ENCODE assay signal across 1 cellular context in the genomic region with DNA sequence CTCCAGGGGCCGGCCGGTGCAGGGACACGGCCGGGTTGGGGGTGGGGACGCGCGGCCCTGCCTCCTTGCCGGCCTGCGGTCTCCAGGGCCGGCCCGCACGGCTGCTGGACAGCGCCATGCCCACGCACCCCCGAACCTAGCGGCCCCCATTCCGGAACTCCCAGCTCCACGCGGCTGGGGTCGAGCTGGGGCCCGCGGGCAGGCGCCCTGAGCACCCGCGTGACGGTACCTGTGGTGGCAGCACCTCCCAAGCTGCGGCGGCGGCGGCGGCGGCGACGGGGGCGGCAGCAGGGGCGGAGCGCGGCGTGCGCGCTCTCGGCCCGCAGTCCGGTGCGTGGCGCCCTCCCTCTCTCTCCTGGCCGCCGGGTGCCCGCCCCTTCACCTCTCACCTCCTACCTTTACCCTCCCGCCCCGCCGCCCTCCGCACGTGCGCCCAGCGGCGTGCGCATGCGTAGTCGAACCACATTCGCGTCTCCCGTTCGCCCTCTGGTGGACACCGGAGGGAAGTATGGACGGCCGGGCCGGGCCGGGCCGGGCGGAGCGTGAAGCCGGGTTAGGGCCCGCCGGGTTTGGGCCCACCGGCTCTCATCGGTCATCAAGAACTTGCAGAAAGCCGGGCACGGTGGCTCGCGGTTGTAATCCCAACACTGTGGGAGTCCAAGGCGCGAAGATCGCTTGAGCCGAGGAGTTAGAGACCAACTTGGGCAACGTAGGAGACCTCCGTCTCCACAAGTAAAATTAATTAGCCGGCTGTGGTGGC.
TF ChIP-seq lines count a peak whose summit lies in the region.

A gene (minus strand): TSS at position 372 of the 760 bp plus-strand sequence. CDS start 32,948 bp downstream, outside the sequence.

TF ChIP-seq in HepG2, 621 proteins besides CTCF, POLR2A, EP300 and RAD21 (continued from another document and continues in another):
- TF ChIP-seq, protein P1, sequence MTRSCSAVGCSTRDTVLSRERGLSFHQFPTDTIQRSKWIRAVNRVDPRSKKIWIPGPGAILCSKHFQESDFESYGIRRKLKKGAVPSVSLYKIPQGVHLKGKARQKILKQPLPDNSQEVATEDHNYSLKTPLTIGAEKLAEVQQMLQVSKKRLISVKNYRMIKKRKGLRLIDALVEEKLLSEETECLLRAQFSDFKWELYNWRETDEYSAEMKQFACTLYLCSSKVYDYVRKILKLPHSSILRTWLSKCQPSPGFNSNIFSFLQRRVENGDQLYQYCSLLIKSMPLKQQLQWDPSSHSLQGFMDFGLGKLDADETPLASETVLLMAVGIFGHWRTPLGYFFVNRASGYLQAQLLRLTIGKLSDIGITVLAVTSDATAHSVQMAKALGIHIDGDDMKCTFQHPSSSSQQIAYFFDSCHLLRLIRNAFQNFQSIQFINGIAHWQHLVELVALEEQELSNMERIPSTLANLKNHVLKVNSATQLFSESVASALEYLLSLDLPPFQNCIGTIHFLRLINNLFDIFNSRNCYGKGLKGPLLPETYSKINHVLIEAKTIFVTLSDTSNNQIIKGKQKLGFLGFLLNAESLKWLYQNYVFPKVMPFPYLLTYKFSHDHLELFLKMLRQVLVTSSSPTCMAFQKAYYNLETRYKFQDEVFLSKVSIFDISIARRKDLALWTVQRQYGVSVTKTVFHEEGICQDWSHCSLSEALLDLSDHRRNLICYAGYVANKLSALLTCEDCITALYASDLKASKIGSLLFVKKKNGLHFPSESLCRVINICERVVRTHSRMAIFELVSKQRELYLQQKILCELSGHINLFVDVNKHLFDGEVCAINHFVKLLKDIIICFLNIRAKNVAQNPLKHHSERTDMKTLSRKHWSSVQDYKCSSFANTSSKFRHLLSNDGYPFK (CRISPR knock-in tag; IDR thresholded peaks at IDR 0.05; ENCODE audit: borderline replicate concordance): 0 out of 2 replicates have a peak, but pooled peaks have one; percentile 51
- TF ChIP-seq, protein P2, sequence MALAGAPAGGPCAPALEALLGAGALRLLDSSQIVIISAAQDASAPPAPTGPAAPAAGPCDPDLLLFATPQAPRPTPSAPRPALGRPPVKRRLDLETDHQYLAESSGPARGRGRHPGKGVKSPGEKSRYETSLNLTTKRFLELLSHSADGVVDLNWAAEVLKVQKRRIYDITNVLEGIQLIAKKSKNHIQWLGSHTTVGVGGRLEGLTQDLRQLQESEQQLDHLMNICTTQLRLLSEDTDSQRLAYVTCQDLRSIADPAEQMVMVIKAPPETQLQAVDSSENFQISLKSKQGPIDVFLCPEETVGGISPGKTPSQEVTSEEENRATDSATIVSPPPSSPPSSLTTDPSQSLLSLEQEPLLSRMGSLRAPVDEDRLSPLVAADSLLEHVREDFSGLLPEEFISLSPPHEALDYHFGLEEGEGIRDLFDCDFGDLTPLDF (CRISPR knock-in tag; IDR thresholded peaks at IDR 0.05): peak; percentile 34
- TF ChIP-seq ELF3 (CRISPR knock-in tag; IDR thresholded peaks at IDR 0.05) (peak; percentile 59; the same call in 1 of the 2 replicates), ZNF343 (CRISPR knock-in tag; IDR thresholded peaks at IDR 0.05) (no peak), ZNF484 (CRISPR knock-in tag; IDR thresholded peaks at IDR 0.05; ENCODE audit: borderline replicate concordance, low read depth) (no peak), KDM2A (CRISPR knock-in tag; IDR thresholded peaks at IDR 0.05; ENCODE audit: borderline replicate concordance, low read depth) (peak; percentile 93), ZNF496 (CRISPR knock-in tag; IDR thresholded peaks at IDR 0.05; ENCODE audit: insufficient replicate concordance) (no peak), JUN (CRISPR knock-in tag; IDR thresholded peaks at IDR 0.05) (peak; percentile 61; the same call in 1 of the 2 replicates), BHLHE40 (IDR thresholded peaks at IDR 0.05; ENCODE audit: low read length) (peak; percentile 100), ZNF547 (CRISPR knock-in tag; IDR thresholded peaks at IDR 0.05) (peak; percentile 63; the same call in 1 of the 2 replicates), AGO1 (IDR thresholded peaks at IDR 0.05; ENCODE audit: low read depth, low read length, poor library complexity, severe bottlenecking) (no peak), SOX5 (CRISPR knock-in tag; IDR thresholded peaks at IDR 0.05; ENCODE audit: borderline replicate concordance) (peak; percentile 85), ZNF850 (CRISPR knock-in tag; conservative IDR thresholded peaks at IDR 0.05) (no peak), KDM5A (IDR thresholded peaks at IDR 0.05; ENCODE audit: borderline replicate concordance, low read length) (no peak), ZNF713 (CRISPR knock-in tag; IDR thresholded peaks at IDR 0.05) (no peak), ZNF761 (CRISPR knock-in tag; conservative IDR thresholded peaks at IDR 0.05) (no peak), ZBTB7B (CRISPR knock-in tag; IDR thresholded peaks at IDR 0.05) (no peak), ZNF891 (CRISPR knock-in tag; IDR thresholded peaks at IDR 0.05) (peak; percentile 54; the same call in 1 of the 2 replicates), NFE2 (CRISPR knock-in tag; IDR thresholded peaks at IDR 0.05) (no peak), SRY (CRISPR knock-in tag; IDR thresholded peaks at IDR 0.05) (0 out of 2 replicates have a peak, but pooled peaks have one; percentile 34), SRSF1 (optimal IDR thresholded peaks at IDR 0.05; ENCODE audit: low read depth, low read length) (no peak), ZNF282 (IDR thresholded peaks at IDR 0.05; ENCODE audit: partially characterized antibody) (no peak), ZNF20 (CRISPR knock-in tag; IDR thresholded peaks at IDR 0.05) (no peak), ZNF780A (CRISPR knock-in tag; IDR thresholded peaks at IDR 0.05) (no peak), TP53 (CRISPR knock-in tag; conservative IDR thresholded peaks at IDR 0.05) (no peak), TBP (CRISPR knock-in tag; IDR thresholded peaks at IDR 0.05) (no peak), RFX5 (IDR thresholded peaks at IDR 0.05; ENCODE audit: low read depth, low read length) (no peak), JARID2 (CRISPR knock-in tag; IDR thresholded peaks at IDR 0.05; ENCODE audit: insufficient replicate concordance) (peak; percentile 79), ZNF225 (CRISPR knock-in tag; IDR thresholded peaks at IDR 0.05) (no peak), CREM (IDR thresholded peaks at IDR 0.05) (no peak), CREM (CRISPR knock-in tag; IDR thresholded peaks at IDR 0.05) (no peak), HMGA1 (CRISPR knock-in tag; conservative IDR thresholded peaks at IDR 0.05) (no peak), HNRNPLL (IDR thresholded peaks at IDR 0.05; ENCODE audit: low read depth, low read length, poor library complexity, severe bottlenecking) (peak; percentile 73)
- TF ChIP-seq, protein P3, sequence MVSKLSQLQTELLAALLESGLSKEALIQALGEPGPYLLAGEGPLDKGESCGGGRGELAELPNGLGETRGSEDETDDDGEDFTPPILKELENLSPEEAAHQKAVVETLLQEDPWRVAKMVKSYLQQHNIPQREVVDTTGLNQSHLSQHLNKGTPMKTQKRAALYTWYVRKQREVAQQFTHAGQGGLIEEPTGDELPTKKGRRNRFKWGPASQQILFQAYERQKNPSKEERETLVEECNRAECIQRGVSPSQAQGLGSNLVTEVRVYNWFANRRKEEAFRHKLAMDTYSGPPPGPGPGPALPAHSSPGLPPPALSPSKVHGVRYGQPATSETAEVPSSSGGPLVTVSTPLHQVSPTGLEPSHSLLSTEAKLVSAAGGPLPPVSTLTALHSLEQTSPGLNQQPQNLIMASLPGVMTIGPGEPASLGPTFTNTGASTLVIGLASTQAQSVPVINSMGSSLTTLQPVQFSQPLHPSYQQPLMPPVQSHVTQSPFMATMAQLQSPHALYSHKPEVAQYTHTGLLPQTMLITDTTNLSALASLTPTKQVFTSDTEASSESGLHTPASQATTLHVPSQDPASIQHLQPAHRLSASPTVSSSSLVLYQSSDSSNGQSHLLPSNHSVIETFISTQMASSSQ (IDR thresholded peaks at IDR 0.05; ENCODE audit: low read depth): no peak
- TF ChIP-seq, protein P3 (CRISPR knock-in tag; IDR thresholded peaks at IDR 0.05; ENCODE audit: borderline replicate concordance): peak; percentile 61; the same call in 1 of the 2 replicates
- TF ChIP-seq, protein P4, sequence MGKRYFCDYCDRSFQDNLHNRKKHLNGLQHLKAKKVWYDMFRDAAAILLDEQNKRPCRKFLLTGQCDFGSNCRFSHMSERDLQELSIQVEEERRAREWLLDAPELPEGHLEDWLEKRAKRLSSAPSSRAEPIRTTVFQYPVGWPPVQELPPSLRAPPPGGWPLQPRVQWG (CRISPR knock-in tag; IDR thresholded peaks at IDR 0.05; ENCODE audit: borderline replicate concordance, low read depth): no peak; the same call in 1 of the 2 replicates
- TF ChIP-seq, protein P5, sequence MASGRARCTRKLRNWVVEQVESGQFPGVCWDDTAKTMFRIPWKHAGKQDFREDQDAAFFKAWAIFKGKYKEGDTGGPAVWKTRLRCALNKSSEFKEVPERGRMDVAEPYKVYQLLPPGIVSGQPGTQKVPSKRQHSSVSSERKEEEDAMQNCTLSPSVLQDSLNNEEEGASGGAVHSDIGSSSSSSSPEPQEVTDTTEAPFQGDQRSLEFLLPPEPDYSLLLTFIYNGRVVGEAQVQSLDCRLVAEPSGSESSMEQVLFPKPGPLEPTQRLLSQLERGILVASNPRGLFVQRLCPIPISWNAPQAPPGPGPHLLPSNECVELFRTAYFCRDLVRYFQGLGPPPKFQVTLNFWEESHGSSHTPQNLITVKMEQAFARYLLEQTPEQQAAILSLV (CRISPR knock-in tag; IDR thresholded peaks at IDR 0.05; ENCODE audit: borderline replicate concordance): peak; percentile 60; the same call in 1 of the 2 replicates
- TF ChIP-seq, protein P6, sequence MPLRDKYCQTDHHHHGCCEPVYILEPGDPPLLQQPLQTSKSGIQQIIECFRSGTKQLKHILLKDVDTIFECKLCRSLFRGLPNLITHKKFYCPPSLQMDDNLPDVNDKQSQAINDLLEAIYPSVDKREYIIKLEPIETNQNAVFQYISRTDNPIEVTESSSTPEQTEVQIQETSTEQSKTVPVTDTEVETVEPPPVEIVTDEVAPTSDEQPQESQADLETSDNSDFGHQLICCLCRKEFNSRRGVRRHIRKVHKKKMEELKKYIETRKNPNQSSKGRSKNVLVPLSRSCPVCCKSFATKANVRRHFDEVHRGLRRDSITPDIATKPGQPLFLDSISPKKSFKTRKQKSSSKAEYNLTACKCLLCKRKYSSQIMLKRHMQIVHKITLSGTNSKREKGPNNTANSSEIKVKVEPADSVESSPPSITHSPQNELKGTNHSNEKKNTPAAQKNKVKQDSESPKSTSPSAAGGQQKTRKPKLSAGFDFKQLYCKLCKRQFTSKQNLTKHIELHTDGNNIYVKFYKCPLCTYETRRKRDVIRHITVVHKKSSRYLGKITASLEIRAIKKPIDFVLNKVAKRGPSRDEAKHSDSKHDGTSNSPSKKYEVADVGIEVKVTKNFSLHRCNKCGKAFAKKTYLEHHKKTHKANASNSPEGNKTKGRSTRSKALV (CRISPR knock-in tag; IDR thresholded peaks at IDR 0.05): no peak
- TF ChIP-seq, protein P7, sequence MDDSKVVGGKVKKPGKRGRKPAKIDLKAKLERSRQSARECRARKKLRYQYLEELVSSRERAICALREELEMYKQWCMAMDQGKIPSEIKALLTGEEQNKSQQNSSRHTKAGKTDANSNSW (CRISPR knock-in tag; IDR thresholded peaks at IDR 0.05; ENCODE audit: borderline replicate concordance): no peak
- TF ChIP-seq, protein P8, sequence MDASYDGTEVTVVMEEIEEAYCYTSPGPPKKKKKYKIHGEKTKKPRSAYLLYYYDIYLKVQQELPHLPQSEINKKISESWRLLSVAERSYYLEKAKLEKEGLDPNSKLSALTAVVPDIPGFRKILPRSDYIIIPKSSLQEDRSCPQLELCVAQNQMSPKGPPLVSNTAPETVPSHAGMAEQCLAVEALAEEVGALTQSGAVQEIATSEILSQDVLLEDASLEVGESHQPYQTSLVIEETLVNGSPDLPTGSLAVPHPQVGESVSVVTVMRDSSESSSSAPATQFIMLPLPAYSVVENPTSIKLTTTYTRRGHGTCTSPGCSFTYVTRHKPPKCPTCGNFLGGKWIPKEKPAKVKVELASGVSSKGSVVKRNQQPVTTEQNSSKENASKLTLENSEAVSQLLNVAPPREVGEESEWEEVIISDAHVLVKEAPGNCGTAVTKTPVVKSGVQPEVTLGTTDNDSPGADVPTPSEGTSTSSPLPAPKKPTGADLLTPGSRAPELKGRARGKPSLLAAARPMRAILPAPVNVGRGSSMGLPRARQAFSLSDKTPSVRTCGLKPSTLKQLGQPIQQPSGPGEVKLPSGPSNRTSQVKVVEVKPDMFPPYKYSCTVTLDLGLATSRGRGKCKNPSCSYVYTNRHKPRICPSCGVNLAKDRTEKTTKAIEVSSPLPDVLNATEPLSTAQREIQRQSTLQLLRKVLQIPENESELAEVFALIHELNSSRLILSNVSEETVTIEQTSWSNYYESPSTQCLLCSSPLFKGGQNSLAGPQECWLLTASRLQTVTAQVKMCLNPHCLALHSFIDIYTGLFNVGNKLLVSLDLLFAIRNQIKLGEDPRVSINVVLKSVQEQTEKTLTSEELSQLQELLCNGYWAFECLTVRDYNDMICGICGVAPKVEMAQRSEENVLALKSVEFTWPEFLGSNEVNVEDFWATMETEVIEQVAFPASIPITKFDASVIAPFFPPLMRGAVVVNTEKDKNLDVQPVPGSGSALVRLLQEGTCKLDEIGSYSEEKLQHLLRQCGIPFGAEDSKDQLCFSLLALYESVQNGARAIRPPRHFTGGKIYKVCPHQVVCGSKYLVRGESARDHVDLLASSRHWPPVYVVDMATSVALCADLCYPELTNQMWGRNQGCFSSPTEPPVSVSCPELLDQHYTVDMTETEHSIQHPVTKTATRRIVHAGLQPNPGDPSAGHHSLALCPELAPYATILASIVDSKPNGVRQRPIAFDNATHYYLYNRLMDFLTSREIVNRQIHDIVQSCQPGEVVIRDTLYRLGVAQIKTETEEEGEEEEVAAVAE (CRISPR knock-in tag; IDR thresholded peaks at IDR 0.05; ENCODE audit: borderline replicate concordance): no peak; the same call in 1 of the 2 replicates
- TF ChIP-seq, protein P9, sequence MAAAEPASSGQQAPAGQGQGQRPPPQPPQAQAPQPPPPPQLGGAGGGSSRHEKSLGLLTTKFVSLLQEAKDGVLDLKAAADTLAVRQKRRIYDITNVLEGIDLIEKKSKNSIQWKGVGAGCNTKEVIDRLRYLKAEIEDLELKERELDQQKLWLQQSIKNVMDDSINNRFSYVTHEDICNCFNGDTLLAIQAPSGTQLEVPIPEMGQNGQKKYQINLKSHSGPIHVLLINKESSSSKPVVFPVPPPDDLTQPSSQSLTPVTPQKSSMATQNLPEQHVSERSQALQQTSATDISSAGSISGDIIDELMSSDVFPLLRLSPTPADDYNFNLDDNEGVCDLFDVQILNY (CRISPR knock-in tag; conservative IDR thresholded peaks at IDR 0.05): peak; percentile 61; the same call in 1 of the 2 replicates
